In genomic region chr5:122110990-122111389, GRCh38 we compare ENCODE assay signal across 1 cellular context.
TF ChIP-seq lines count a peak whose summit lies in the region.

No MANE protein-coding gene starts in this region.

TF ChIP-seq in H1, 55 proteins besides CTCF, POLR2A, EP300 and RAD21 (continued from another document):
- TF ChIP-seq CHD7 (IDR thresholded peaks at IDR 0.05; ENCODE audit: insufficient replicate concordance, low read length) (no peak), TEAD4 (IDR thresholded peaks at IDR 0.05; ENCODE audit: low read depth, low read length) (no peak), CHD2 (IDR thresholded peaks at IDR 0.05; ENCODE audit: low read length) (no peak), SIX5 (IDR thresholded peaks at IDR 0.05; ENCODE audit: low read depth, low read length) (no peak), YY1 (IDR thresholded peaks at IDR 0.05; ENCODE audit: low read depth, low read length) (no peak), FOSL1 (IDR thresholded peaks at IDR 0.05; ENCODE audit: insufficient read depth, low read depth, low read length) (no peak), TCF12 (IDR thresholded peaks at IDR 0.05; ENCODE audit: low read depth, low read length) (no peak), BCL11A (IDR thresholded peaks at IDR 0.05; ENCODE audit: low read depth in 2 of 2, low read length in 2 of 2) (no peak), CBX8 (IDR thresholded peaks at IDR 0.05; ENCODE audit: borderline replicate concordance, low read depth, low read length) (no peak), SP1 (IDR thresholded peaks at IDR 0.05; ENCODE audit: low read depth, low read length) (no peak)
